In genomic region chr2:219001100-219001576, GRCh38 we compare ENCODE assay signal across 1 cellular context.
A peak's percentile ranks its signal among the peaks of the same experiment; 100 is the strongest.
TF ChIP-seq lines count a peak whose summit lies in the region.

No MANE protein-coding gene starts in this region.

TF ChIP-seq in WTC11, 78 proteins besides CTCF, POLR2A, EP300 and RAD21 (continued from another document):
- TF ChIP-seq PRDM15 (CRISPR knock-in tag; IDR thresholded peaks at IDR 0.05): peak; percentile 36; the same call in 1 of the 2 replicates
